9 cellular contexts compared by ENCODE assay signal in genomic region chr4:169225058-169225751, GRCh38. TPM values are rescaled to one million over a fixed set of nuclear protein-coding genes. Genes with fewer than 3 reads are reported as not detected.
DNase-seq lines count a peak whose midpoint lies in the region; ATAC-seq and TF ChIP-seq lines count a peak whose summit lies in the region.
"Had no signal": no experiment of that assay in that cellular context is flagged by ENCODE, and none has a peak within 500 bp of the region (broad histone marks: within the 10 kb centered on the region; RNA-seq: fewer than 3 reads in every experiment).

No MANE protein-coding gene starts in this region.

- DNase-seq in ELR (ENCODE audit: low read depth): peak; percentile 96
- DNase-seq in myocyte (ENCODE audit: low read depth): peak; percentile 41
- DNase-seq in SHP77 (lab: John Stamatoyannopoulos, UW): no peak
- DNase-seq in dorsolateral prefrontal cortex: no peak
- no peak for DNase-seq in aorta
- DNase-seq in activated CD4-positive, alpha-beta memory T cell treated with anti-CD3 and anti-CD28 coated beads, Interleukin-2, amount 10 ng/mL, durations not matched to agents 7 days and 5 days: no peak
- DNase-seq: activated CD8-positive, alpha-beta memory T cell treated with anti-CD3 and anti-CD28 coated beads, Interleukin-2, amount 10 ng/mL, durations not matched to agents 7 days and 5 days had no signal

- no peaks in the 10 kb centered on the region for H3K9me3 Mint-ChIP-seq in activated CD4-positive, alpha-beta memory T cell treated with anti-CD3 and anti-CD28 coated beads, Interleukin-2, amount 10 ng/mL, durations not matched to agents 7 days and 5 days

- H3K36me3 Mint-ChIP-seq in activated CD4-positive, alpha-beta memory T cell treated with anti-CD3 and anti-CD28 coated beads, Interleukin-2, amount 10 ng/mL, durations not matched to agents 7 days and 5 days (ENCODE audit: low read depth): no peaks in the 10 kb centered on the region
- H3K36me3 Mint-ChIP-seq: activated CD8-positive, alpha-beta memory T cell treated with anti-CD3 and anti-CD28 coated beads, Interleukin-2, amount 10 ng/mL, durations not matched to agents 7 days and 5 days had no signal

- intact Hi-C loops in dorsolateral prefrontal cortex (cut with DNase I) (no loop called here), aorta (cut with DNase I) (no loop called here)

- peak overlapping the region in 1 of 59 donors; percentile 28 for H3K27ac ChIP-seq in dorsolateral prefrontal cortex
- peak overlapping the region in 1 of 2 donors; percentile 40 for H3K27ac ChIP-seq in aorta (ENCODE audit: low read depth in 1 of 2, low read length in 2 of 2)

- peak overlapping the region; percentile 26 for H3K4me3 ChIP-seq in WI38 (ENCODE audit: low read depth, low read length)
- H3K4me3 ChIP-seq in dorsolateral prefrontal cortex: no peak overlapping the region
- H3K4me3 ChIP-seq in aorta (ENCODE audit: low read length in 2 of 2): no peak overlapping the region

- ATAC-seq in HG02870 (IDR thresholded peaks at IDR 0.05; ENCODE audit: unreplicated experiment): peak; percentile 64
- ATAC-seq in aorta (ENCODE audit: low FRiP score): no peak
- ATAC-seq: activated CD8-positive, alpha-beta memory T cell treated with anti-CD3 and anti-CD28 coated beads, Interleukin-2, amount 10 ng/mL, durations not matched to agents 7 days and 5 days had no signal

- no peaks in the 10 kb centered on the region for H3K27me3 ChIP-seq in dorsolateral prefrontal cortex
- H3K27me3 ChIP-seq in aorta (ENCODE audit: control insufficient read depth in 1 of 2, insufficient read depth in 2 of 2, low read length in 1 of 2): no peaks in the 10 kb centered on the region

- H3K27me3 Mint-ChIP-seq in activated CD4-positive, alpha-beta memory T cell treated with anti-CD3 and anti-CD28 coated beads, Interleukin-2, amount 10 ng/mL, durations not matched to agents 7 days and 5 days: no peaks in the 10 kb centered on the region

- no peak overlapping the region for H3K4me3 Mint-ChIP-seq in activated CD4-positive, alpha-beta memory T cell treated with anti-CD3 and anti-CD28 coated beads, Interleukin-2, amount 10 ng/mL, durations not matched to agents 7 days and 5 days
- H3K4me3 Mint-ChIP-seq: activated CD8-positive, alpha-beta memory T cell treated with anti-CD3 and anti-CD28 coated beads, Interleukin-2, amount 10 ng/mL, durations not matched to agents 7 days and 5 days had no signal

- POLR2A ChIA-PET in activated CD4-positive, alpha-beta memory T cell treated with anti-CD3 and anti-CD28 coated beads, Interleukin-2, amount 10 ng/mL, durations not matched to agents 7 days and 5 days (lab: Charles Lee): no interaction called here

- no peaks in the 10 kb centered on the region for H3K36me3 ChIP-seq in aorta (ENCODE audit: control insufficient read depth in 1 of 2, insufficient read depth in 2 of 2, low read length in 1 of 2)

- WGBS in aorta, 2 donors: 91 to 97% methylated on average over 4 of the region's 4 CpGs

- peaks cover 3 to 12% of the 10 kb centered on the region in 2 donors for H3K4me1 ChIP-seq in aorta (ENCODE audit: control insufficient read depth in 1 of 2, insufficient read depth in 2 of 2, low read length in 2 of 2)

- no peak for TF ChIP-seq CTCF in WI38 (IDR thresholded peaks at IDR 0.05; ENCODE audit: low read depth, low read length)
- no peak for TF ChIP-seq CTCF in dorsolateral prefrontal cortex (IDR thresholded peaks at IDR 0.05 in 54 of 56, conservative IDR thresholded peaks at IDR 0.05 in 2 of 56; ENCODE audit: low read depth in 1 of 56, partially characterized antibody in 56 of 56)

- CTCF ChIA-PET in activated CD4-positive, alpha-beta memory T cell treated with anti-CD3 and anti-CD28 coated beads, Interleukin-2, amount 10 ng/mL, durations not matched to agents 7 days and 5 days (lab: Charles Lee): interaction anchor here (1.1 kb wide), 1 partner anchor 8 kb away, joined by 3 read pairs; no protein-coding TSS in a partner anchor

- H3K27ac Mint-ChIP-seq in activated CD4-positive, alpha-beta memory T cell treated with anti-CD3 and anti-CD28 coated beads, Interleukin-2, amount 10 ng/mL, durations not matched to agents 7 days and 5 days: no peak overlapping the region
- H3K27ac Mint-ChIP-seq: activated CD8-positive, alpha-beta memory T cell treated with anti-CD3 and anti-CD28 coated beads, Interleukin-2, amount 10 ng/mL, durations not matched to agents 7 days and 5 days had no signal

- no peaks in the 10 kb centered on the region for H3K4me1 Mint-ChIP-seq in activated CD4-positive, alpha-beta memory T cell treated with anti-CD3 and anti-CD28 coated beads, Interleukin-2, amount 10 ng/mL, durations not matched to agents 7 days and 5 days
- H3K4me1 Mint-ChIP-seq: activated CD8-positive, alpha-beta memory T cell treated with anti-CD3 and anti-CD28 coated beads, Interleukin-2, amount 10 ng/mL, durations not matched to agents 7 days and 5 days had no signal

- H3K9me3 ChIP-seq in aorta (ENCODE audit: control insufficient read depth, low read length): no peaks in the 10 kb centered on the region

RNA-seq across cellular contexts. Expression of gene SH3RF1, which starts 45.6 kb away (rescaled TPM):
- total RNA-seq in myocyte (6.9 and 15.1 TPM in 2 replicates), dorsolateral prefrontal cortex (10 to 100 TPM; 18.2 to 46.9 (median 29.5) TPM), aorta (10 to 100 TPM; 27.3 to 31.8 TPM)
- 10.2 TPM for polyA plus RNA-seq in myocyte (2012)
- polyA plus RNA-seq in aorta: 1 to 10 TPM; 7.6 to 8.8 TPM
- under 1 TPM in 1 of 2 experiments, not detected in 1; 0.23 TPM for total RNA-seq in activated CD4-positive, alpha-beta memory T cell treated with anti-CD3 and anti-CD28 coated beads, Interleukin-2, amount 10 ng/mL, durations not matched to agents 7 days and 5 days

Comparison
In these comparisons a context has a peak if more than half of its experiments do, and no peak if none do; other contexts are left out.
1. DNase-seq: peak in ELR (single experiment) and myocyte (single experiment); none in SHP77 (0 of 2), dorsolateral prefrontal cortex (0 of 10), aorta (0 of 2) and activated CD4-positive, alpha-beta memory T cell treated with anti-CD3 and anti-CD28 coated beads, Interleukin-2, amount 10 ng/mL, durations not matched to agents 7 days and 5 days (single experiment).